Comparison of ENCODE assay signal across 23 cellular contexts in the genomic region with DNA sequence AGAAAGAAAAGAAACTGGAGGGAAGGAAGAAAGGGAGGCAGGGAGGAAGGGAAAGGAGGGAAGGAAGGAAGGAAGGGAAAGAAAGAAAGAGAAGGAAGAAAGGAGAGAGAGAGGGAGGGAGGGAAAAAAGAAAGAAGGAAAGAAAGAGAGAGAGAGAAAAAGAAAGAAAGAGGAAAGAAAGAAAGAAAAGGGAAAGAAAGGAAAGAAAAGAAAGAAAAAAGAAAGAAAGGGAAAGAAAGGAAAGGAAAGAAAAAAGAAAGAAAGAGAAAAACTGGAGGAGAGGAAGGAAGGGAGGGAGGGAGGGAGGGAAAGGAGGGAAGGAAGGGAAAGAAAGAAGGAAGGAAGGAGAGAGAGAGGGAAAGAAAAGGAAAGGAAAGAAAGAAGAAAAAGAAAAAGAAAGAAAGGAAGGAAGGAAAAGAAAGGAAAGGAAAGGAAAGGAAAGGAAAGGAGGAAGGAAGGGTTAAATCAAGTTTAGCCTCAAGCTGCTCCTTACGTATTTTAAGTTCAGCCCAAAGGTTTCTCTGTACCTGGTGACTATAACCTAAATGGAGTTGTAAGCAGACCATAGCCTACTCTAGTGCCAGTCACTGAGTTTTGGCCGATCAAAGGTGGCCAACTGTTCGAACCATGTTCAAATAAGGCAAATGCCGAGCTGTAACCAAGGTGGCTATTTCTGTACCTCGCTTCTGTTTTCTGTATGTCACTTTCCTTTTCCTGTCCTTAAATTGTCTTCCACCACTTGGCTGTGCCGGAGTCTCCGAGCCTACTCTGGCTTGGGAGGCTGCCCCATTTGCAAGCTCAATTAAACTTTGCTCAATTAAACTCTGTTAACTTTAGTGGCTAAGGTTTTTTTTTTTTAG. TPM values are rescaled to one million over a fixed set of nuclear protein-coding genes. Genes with fewer than 3 reads are reported as not detected.
"Had no signal": no experiment of that assay in that cellular context is flagged by ENCODE, and none has a peak within 500 bp of the region (broad histone marks: within the 10 kb centered on the region; RNA-seq: fewer than 3 reads in every experiment).

No MANE protein-coding gene starts in this region.

- H3K4me1 ChIP-seq: body of pancreas, colonic mucosa, esophagus muscularis mucosa, left lung had no signal

- H3K4me3 Mint-ChIP-seq: activated CD4-positive, alpha-beta T cell treated with anti-CD3 and anti-CD28 coated beads, Interleukin-2, amount 10 ng/mL, durations not matched to agents 7 days and 5 days; activated naive CD8-positive, alpha-beta T cell treated with anti-CD3 and anti-CD28 coated beads for 36 hours; activated T-cell treated with anti-CD3 and anti-CD28 coated beads, Interleukin-2, amount 50 U/mL, for 72 hours; nephron progenitor cell; type B pancreatic cell had no signal

- H3K27ac ChIP-seq: body of pancreas, colonic mucosa, esophagus muscularis mucosa, hepatocyte, left lung, skin epidermis had no signal

- H3K9me3 Mint-ChIP-seq: activated CD4-positive, alpha-beta T cell treated with anti-CD3 and anti-CD28 coated beads, Interleukin-2, amount 10 ng/mL, durations not matched to agents 7 days and 5 days; activated naive CD8-positive, alpha-beta T cell treated with anti-CD3 and anti-CD28 coated beads for 36 hours; activated T-cell treated with anti-CD3 and anti-CD28 coated beads, Interleukin-2, amount 50 U/mL, for 72 hours; nephron progenitor cell; type B pancreatic cell had no signal

- H3K4me3 ChIP-seq: body of pancreas, colonic mucosa, esophagus muscularis mucosa, hepatocyte, left lung, skin epidermis had no signal

- H3K27me3 ChIP-seq: body of pancreas, colonic mucosa, hepatocyte had no signal

- H3K27ac Mint-ChIP-seq: activated CD4-positive, alpha-beta T cell treated with anti-CD3 and anti-CD28 coated beads, Interleukin-2, amount 10 ng/mL, durations not matched to agents 7 days and 5 days; activated naive CD8-positive, alpha-beta T cell treated with anti-CD3 and anti-CD28 coated beads for 36 hours; activated T-cell treated with anti-CD3 and anti-CD28 coated beads, Interleukin-2, amount 50 U/mL, for 72 hours; nephron progenitor cell; progenitor cell of endocrine pancreas; type B pancreatic cell had no signal

- H3K36me3 ChIP-seq: colonic mucosa, esophagus muscularis mucosa, left lung had no signal

- DNase-seq: activated CD4-positive, alpha-beta T cell treated with anti-CD3 and anti-CD28 coated beads, Interleukin-2, amount 10 ng/mL, durations not matched to agents 7 days and 5 days; activated CD4-positive, CD25-positive, alpha-beta regulatory T cell; activated CD8-positive, alpha-beta memory T cell treated with anti-CD3 and anti-CD28 coated beads, Interleukin-2, amount 50 U/mL, for 48 hours; activated naive CD8-positive, alpha-beta T cell treated with anti-CD3 and anti-CD28 coated beads for 36 hours; activated T-cell treated with anti-CD3 and anti-CD28 coated beads, Interleukin-2, amount 50 U/mL, for 72 hours; amygdala; body of pancreas; central memory CD4-positive, alpha-beta T cell; colonic mucosa; islet precursor cell; left lung; nephron progenitor cell; right cardiac atrium; stimulated activated CD4-positive, alpha-beta T cell treated with anti-CD3 and anti-CD28 coated beads, Interleukin-4, amount 100 ng/mL, for 4 hours; stimulated activated CD8-positive, alpha-beta memory T cell treated with anti-CD3 and anti-CD28 coated beads, Interleukin-4, amount 100 ng/mL, for 48 hours; stimulated activated naive CD8-positive, alpha-beta T cell treated with anti-CD3 and anti-CD28 coated beads, Interleukin-15, Interleukin-2, amounts not matched to agents 100 U/mL and 50 U/mL, for 24 hours had no signal

- ATAC-seq: activated T-cell treated with anti-CD3 and anti-CD28 coated beads, Interleukin-2, amount 50 U/mL, for 72 hours; body of pancreas; left lung; right cardiac atrium; stimulated activated naive CD8-positive, alpha-beta T cell treated with anti-CD3 and anti-CD28 coated beads, Interleukin-15, Interleukin-2, amounts not matched to agents 100 U/mL and 50 U/mL, for 24 hours had no signal

- H3K4me1 Mint-ChIP-seq: activated CD4-positive, alpha-beta T cell treated with anti-CD3 and anti-CD28 coated beads, Interleukin-2, amount 10 ng/mL, durations not matched to agents 7 days and 5 days; activated naive CD8-positive, alpha-beta T cell treated with anti-CD3 and anti-CD28 coated beads for 36 hours had no signal

- H3K36me3 Mint-ChIP-seq: activated naive CD8-positive, alpha-beta T cell treated with anti-CD3 and anti-CD28 coated beads for 36 hours; type B pancreatic cell had no signal

- H3K9me3 ChIP-seq: body of pancreas, colonic mucosa, esophagus muscularis mucosa, left lung had no signal

RNA-seq across cellular contexts. Expression of a gene that starts 37.8 kb away (rescaled TPM):
- total RNA-seq: activated CD4-positive, alpha-beta T cell treated with anti-CD3 and anti-CD28 coated beads, Interleukin-2, amount 10 ng/mL, durations not matched to agents 7 days and 5 days; activated naive CD8-positive, alpha-beta T cell treated with anti-CD3 and anti-CD28 coated beads for 36 hours; activated T-cell treated with anti-CD3 and anti-CD28 coated beads, Interleukin-2, amount 50 U/mL, for 72 hours; glomerular endothelial cell; omental fat pad; right cardiac atrium had no signal
